24 cellular contexts compared by ENCODE assay signal in genomic region chr12:89448951-89449371, GRCh38.
A peak's percentile ranks its signal among the peaks of the same experiment; 100 is the strongest.
DNase-seq lines count a peak whose midpoint lies in the region; ATAC-seq and TF ChIP-seq lines count a peak whose summit lies in the region.
"Had no signal": no experiment of that assay in that cellular context is flagged by ENCODE, and none has a peak within 500 bp of the region (broad histone marks: within the 10 kb centered on the region; RNA-seq: fewer than 3 reads in every experiment).

No MANE protein-coding gene starts in this region.

- H3K27me3 ChIP-seq in PC-3 (ENCODE audit: low read length) (no peaks in the 10 kb centered on the region), esophagus muscularis mucosa (no peaks in the 10 kb centered on the region), trophoblast cell (ENCODE audit: insufficient read depth, low read length) (no peaks in the 10 kb centered on the region), HAP-1 (ENCODE audit: low read depth) (no peaks in the 10 kb centered on the region)
- H3K27me3 ChIP-seq: pancreas had no signal

- no peaks in the 10 kb centered on the region for H3K9me2 ChIP-seq in PC-3 (replicated peaks; ENCODE audit: low read length)

- H2AFZ ChIP-seq in PC-3 (ENCODE audit: low read length) (no peak overlapping the region), trophoblast cell (ENCODE audit: insufficient read depth, low read length, poor library complexity) (no peak overlapping the region)
- H2AFZ ChIP-seq: PC-9 had no signal

- no peaks in the 10 kb centered on the region for H3F3A ChIP-seq in PC-3 (ENCODE audit: low read length, unreplicated experiment)

- H3K27ac ChIP-seq in PC-3 (ENCODE audit: low read length): no peak overlapping the region
- H3K27ac ChIP-seq in esophagus muscularis mucosa (replicated peaks in 1 of 4): peak overlapping the region in 3 of 4 donors; percentile 3 to 82 (median 10)
- no peak overlapping the region for H3K27ac ChIP-seq in trophoblast cell (ENCODE audit: low read depth, low read length)
- H3K27ac ChIP-seq: pancreas, PC-9 had no signal

- H3K4me1 ChIP-seq in PC-3 (ENCODE audit: insufficient read depth, low read length): peaks cover 13% of the 10 kb centered on the region
- H3K4me1 ChIP-seq in esophagus muscularis mucosa: peaks cover 23 to 52% (median 43%) of the 10 kb centered on the region in 4 donors
- H3K4me1 ChIP-seq in trophoblast cell (ENCODE audit: control insufficient read depth in 1 of 2, insufficient read depth in 2 of 2, low read length in 2 of 2): peaks cover 0 to 4% of the 10 kb centered on the region in 2 experiments
- no peaks in the 10 kb centered on the region for H3K4me1 ChIP-seq in HAP-1
- H3K4me1 ChIP-seq: pancreas had no signal

- no peak for TF ChIP-seq POLR2A in esophagus muscularis mucosa (IDR thresholded peaks at IDR 0.05; ENCODE audit: low read depth)

- no peak overlapping the region for H3K18ac ChIP-seq in trophoblast cell (ENCODE audit: low read length)

- H2BK120ac ChIP-seq in trophoblast cell (ENCODE audit: insufficient read depth, low read length, poor library complexity): no peak overlapping the region

- H3K36me3 ChIP-seq in PC-3 (ENCODE audit: low read depth, low read length) (no peaks in the 10 kb centered on the region), esophagus muscularis mucosa (no peaks in the 10 kb centered on the region), trophoblast cell (ENCODE audit: control insufficient read depth in 1 of 2, insufficient read depth in 2 of 2, low read length in 2 of 2) (no peaks in the 10 kb centered on the region), HAP-1 (replicated peaks) (no peaks in the 10 kb centered on the region)
- H3K36me3 ChIP-seq: pancreas had no signal

- CTCF ChIA-PET in PC-3 (lab: Charles Lee): no interaction called here

- H3K14ac ChIP-seq in trophoblast cell (ENCODE audit: low read length): no peak overlapping the region

- POLR2A ChIA-PET in PC-3 (lab: Charles Lee; ENCODE audit: unreplicated experiment): no interaction called here

- no peak; the same call in 1 of the 2 replicates for ATAC-seq in PC-3
- ATAC-seq: activated T-cell treated with anti-CD3 and anti-CD28 coated beads, Interleukin-2, amount 50 U/mL, for 72 hours; naive thymus-derived CD8-positive, alpha-beta T cell; pancreas; right cardiac atrium; T-cell had no signal

- H4K91ac ChIP-seq in trophoblast cell (ENCODE audit: low read depth, low read length): no peak overlapping the region

- H3K79me2 ChIP-seq in PC-3 (ENCODE audit: low read length): no peaks in the 10 kb centered on the region
- H3K79me2 ChIP-seq in trophoblast cell (ENCODE audit: control insufficient read depth, insufficient read depth, low read length, poor library complexity): no peaks in the 10 kb centered on the region

- H2AK5ac ChIP-seq in trophoblast cell (ENCODE audit: low read length): no peak overlapping the region

- H3K23ac ChIP-seq in trophoblast cell (ENCODE audit: low read length): no peak overlapping the region

- H4K12ac ChIP-seq in trophoblast cell (ENCODE audit: low read depth, low read length): no peak overlapping the region

- H3K9ac ChIP-seq in PC-3 (ENCODE audit: low read length) (no peak overlapping the region), trophoblast cell (ENCODE audit: low read length) (no peak overlapping the region)

- H3K4ac ChIP-seq in trophoblast cell (ENCODE audit: low read depth, low read length): no peak overlapping the region

- 91% methylated on average over 2 of the region's 2 CpGs for WGBS in esophagus muscularis mucosa
- no CpG with 5 or more reads among the region's 2 CpGs for WGBS in trophoblast cell (ENCODE audit: extremely low coverage, insufficient coverage, insufficient read length)

- H3K79me1 ChIP-seq in trophoblast cell (ENCODE audit: low read length): peaks cover 5% of the 10 kb centered on the region

- DNase-seq in ELR (ENCODE audit: low read depth) (peak; percentile 20), PC-3 (peak; percentile 23), esophagus muscularis mucosa (ENCODE audit: extremely low spot score) (no peak), trophoblast cell (peak in 1 of 2 donors; percentile 38), SW480 (ENCODE audit: low spot score) (no peak), HAP-1 (ENCODE audit: low spot score in 2 of 2) (no peak), T1000 (lab: John Stamatoyannopoulos, UW) (no peak)
- DNase-seq in effector CD4-positive, alpha-beta T cell: no peak
- DNase-seq: activated naive CD4-positive, alpha-beta T cell treated with anti-CD3 and anti-CD28 coated beads, Interleukin-2, amount 50 U/mL, for 16 hours; activated T-cell treated with anti-CD3 and anti-CD28 coated beads, Interleukin-2, amount 50 U/mL, for 72 hours; aorta; COR-L47; Kasumi-1; naive thymus-derived CD8-positive, alpha-beta T cell; NCI-H1105; NCI-H2029 treated with DMSO at 0.1 percent for 48 hours; NCI-H226; NCI-H774; pancreas; PC-9; right cardiac atrium; SHP77 treated with DMSO at 0.1 percent for 48 hours; stimulated activated CD8-positive, alpha-beta memory T cell treated with anti-CD3 and anti-CD28 coated beads, Interleukin-4, amount 100 ng/mL, for 48 hours; T-cell had no signal

- TF ChIP-seq CTCF in PC-3 (conservative IDR thresholded peaks at IDR 0.05; ENCODE audit: low read depth, low read length) (no peak), esophagus muscularis mucosa (IDR thresholded peaks at IDR 0.05) (no peak)

- H2BK12ac ChIP-seq in trophoblast cell (ENCODE audit: low read length): peak overlapping the region; percentile 27

- TF ChIP-seq EP300 in esophagus muscularis mucosa (IDR thresholded peaks at IDR 0.05): no peak

- intact Hi-C loops in PC-3 (cut with micrococcal nuclease): no loop called here
- intact Hi-C loops in esophagus muscularis mucosa (cut with DNase I): no loop called here

- no peak overlapping the region for H2BK5ac ChIP-seq in trophoblast cell (ENCODE audit: low read depth, low read length, poor library complexity)

- no peak overlapping the region for H3K4me3 ChIP-seq in PC-3 (ENCODE audit: low read length)
- no peak overlapping the region for H3K4me3 ChIP-seq in esophagus muscularis mucosa
- H3K4me3 ChIP-seq in trophoblast cell (ENCODE audit: low read depth, low read length): no peak overlapping the region
- no peak overlapping the region for H3K4me3 ChIP-seq in HAP-1
- H3K4me3 ChIP-seq: pancreas, PC-9 had no signal

- H3K4me2 ChIP-seq in PC-3 (ENCODE audit: low read length) (no peak overlapping the region), trophoblast cell (ENCODE audit: low read length) (no peak overlapping the region)
- H3K4me2 ChIP-seq: PC-9 had no signal

- no TSS peak for BruUV-seq in PC-3 (replicated peaks; lab: Mats Ljungman, UMichigan)

- H3K9me3 ChIP-seq in PC-3 (ENCODE audit: low read length) (no peaks in the 10 kb centered on the region), esophagus muscularis mucosa (no peaks in the 10 kb centered on the region), trophoblast cell (ENCODE audit: insufficient read depth, low read depth, low read length) (no peaks in the 10 kb centered on the region), HAP-1 (no peaks in the 10 kb centered on the region)
- H3K9me3 ChIP-seq: pancreas had no signal

- in situ Hi-C loops in HAP-1 (cut with MboI; ENCODE audit: low sequenced_read_pairs): no loop called here

- no peaks in the 10 kb centered on the region for H4K20me1 ChIP-seq in PC-3 (ENCODE audit: low read length)

- H4K8ac ChIP-seq in trophoblast cell (ENCODE audit: low read depth, low read length): no peak overlapping the region

Comparison
In these comparisons a context has a peak if more than half of its experiments do, and no peak if none do; other contexts are left out.
1. DNase-seq: peak in ELR (single experiment) and PC-3 (single experiment); none in esophagus muscularis mucosa (single experiment), SW480 (single experiment), effector CD4-positive, alpha-beta T cell (single experiment), HAP-1 (0 of 2) and T1000 (single experiment).
2. H3K27ac ChIP-seq: peak in esophagus muscularis mucosa (3 of 4); none in PC-3 (single experiment) and trophoblast cell (single experiment).